10 cellular contexts compared by ENCODE assay signal in genomic region chr20:45320948-45321595, GRCh38. TPM values are rescaled to one million over a fixed set of nuclear protein-coding genes. Genes with fewer than 3 reads are reported as not detected.
A peak's percentile ranks its signal among the peaks of the same experiment; 100 is the strongest.
DNase-seq lines count a peak whose midpoint lies in the region; ATAC-seq and TF ChIP-seq lines count a peak whose summit lies in the region.
"Had no signal": no experiment of that assay in that cellular context is flagged by ENCODE, and none has a peak within 500 bp of the region (broad histone marks: within the 10 kb centered on the region; RNA-seq: fewer than 3 reads in every experiment).

No MANE protein-coding gene starts in this region.

- no peaks in the 10 kb centered on the region for H3K9me3 Mint-ChIP-seq in naive thymus-derived CD4-positive, alpha-beta T cell

- POLR2A ChIA-PET in naive thymus-derived CD4-positive, alpha-beta T cell (lab: Charles Lee): no interaction called here

- TF ChIP-seq POLR2A in upper lobe of left lung (IDR thresholded peaks at IDR 0.05): no peak

- CTCF ChIA-PET in naive thymus-derived CD4-positive, alpha-beta T cell (lab: Charles Lee): interaction anchor here (0.5 to 7.3 kb wide), 7 partner anchors 41 to 1326 kb away, joined by 3 to 67 read pairs (median 4); partner anchors contain the start of gene SYS1

- no peaks in the 10 kb centered on the region for H3K36me3 ChIP-seq in naive thymus-derived CD4-positive, alpha-beta T cell (ENCODE audit: control insufficient read depth in 2 of 3, insufficient read depth in 3 of 3, low read length in 3 of 3)
- peaks cover under 1 to 14% (median 11%) of the 10 kb centered on the region in 4 donors for H3K36me3 ChIP-seq in upper lobe of left lung
- no peaks in the 10 kb centered on the region for H3K36me3 ChIP-seq in SJCRH30

- H3K27ac ChIP-seq in naive thymus-derived CD4-positive, alpha-beta T cell (ENCODE audit: low read depth, low read length): no peak overlapping the region
- H3K27ac ChIP-seq in upper lobe of left lung (no peak overlapping the region), coronary artery (no peak overlapping the region), SJCRH30 (no peak overlapping the region)
- H3K27ac ChIP-seq: left ventricle myocardium inferior had no signal

- peaks cover 10 to 48% (median 26%) of the 10 kb centered on the region in 7 donors for H3K4me1 Mint-ChIP-seq in naive thymus-derived CD4-positive, alpha-beta T cell

- WGBS in upper lobe of left lung, 2 donors: 63 to 75% methylated on average over 5 of the region's 5 CpGs

- intact Hi-C loops in naive thymus-derived CD4-positive, alpha-beta T cell (cut with micrococcal nuclease): no loop called here

- H3K4me3 ChIP-seq in naive thymus-derived CD4-positive, alpha-beta T cell (ENCODE audit: low read length): no peak overlapping the region
- no peak overlapping the region for H3K4me3 ChIP-seq in upper lobe of left lung
- no peak overlapping the region for H3K4me3 ChIP-seq in coronary artery
- no peak overlapping the region for H3K4me3 ChIP-seq in SJCRH30
- H3K4me3 ChIP-seq: left ventricle myocardium inferior had no signal

- H3K36me3 Mint-ChIP-seq in naive thymus-derived CD4-positive, alpha-beta T cell: peaks cover 0 to 7% (median 0%) of the 10 kb centered on the region in 5 donors

- H3K4me3 Mint-ChIP-seq in naive thymus-derived CD4-positive, alpha-beta T cell: peak overlapping the region in 6 of 10 donors; percentile 2 to 58 (median 48)

- peaks cover 15 to 16% of the 10 kb centered on the region in 2 donors for H3K4me1 ChIP-seq in naive thymus-derived CD4-positive, alpha-beta T cell (ENCODE audit: control insufficient read depth in 2 of 2, insufficient read depth in 2 of 2, low read length in 2 of 2)
- H3K4me1 ChIP-seq in upper lobe of left lung (peaks cover 0 to 10% (median 5%) of the 10 kb centered on the region in 4 donors), SJCRH30 (no peaks in the 10 kb centered on the region)
- H3K4me1 ChIP-seq: left ventricle myocardium inferior had no signal

- no peaks in the 10 kb centered on the region for H3K27me3 ChIP-seq in naive thymus-derived CD4-positive, alpha-beta T cell (ENCODE audit: control insufficient read depth in 2 of 2, insufficient read depth in 2 of 2, low read length in 2 of 2)
- H3K27me3 ChIP-seq in upper lobe of left lung: peaks cover 0 to 5% (median 3%) of the 10 kb centered on the region in 4 donors
- H3K27me3 ChIP-seq in SJCRH30: no peaks in the 10 kb centered on the region

- ATAC-seq in GM18519 (IDR thresholded peaks at IDR 0.05; ENCODE audit: low FRiP score, unreplicated experiment) (peak; percentile 50), HG02981 (IDR thresholded peaks at IDR 0.05; ENCODE audit: unreplicated experiment) (peak; percentile 70), upper lobe of left lung (ENCODE audit: low FRiP score in 2 of 2) (no peak)
- ATAC-seq in naive thymus-derived CD4-positive, alpha-beta T cell: peak; percentile 78
- ATAC-seq: right cardiac atrium had no signal

- TF ChIP-seq EP300 in upper lobe of left lung (IDR thresholded peaks at IDR 0.05): no peak

- H3K27me3 Mint-ChIP-seq in naive thymus-derived CD4-positive, alpha-beta T cell: peaks cover 6 to 11% (median 8%) of the 10 kb centered on the region in 5 donors

- peak overlapping the region in 4 of 9 donors; percentile 28 to 77 (median 36) for H3K27ac Mint-ChIP-seq in naive thymus-derived CD4-positive, alpha-beta T cell

- no peaks in the 10 kb centered on the region for H3K9me3 ChIP-seq in naive thymus-derived CD4-positive, alpha-beta T cell (ENCODE audit: control insufficient read depth in 2 of 3, low read length in 3 of 3)
- H3K9me3 ChIP-seq in upper lobe of left lung (no peaks in the 10 kb centered on the region), SJCRH30 (replicated peaks) (no peaks in the 10 kb centered on the region)
- H3K9me3 ChIP-seq: left ventricle myocardium inferior had no signal

- DNase-seq in SKM-1 treated with dmso at 0.1 percent for 144 hours (lab: John Stamatoyannopoulos, UW; ENCODE audit: unreplicated experiment) (peak; percentile 77), upper lobe of left lung (no peak), coronary artery (ENCODE audit: low spot score) (no peak), SJCRH30 (no peak)
- peak in 5 of 9 donors; percentile 7 to 42 (median 23) for DNase-seq in naive thymus-derived CD4-positive, alpha-beta T cell
- DNase-seq: left ventricle myocardium inferior, right cardiac atrium had no signal

- no peak for TF ChIP-seq CTCF in upper lobe of left lung (IDR thresholded peaks at IDR 0.05)
- no peak for TF ChIP-seq CTCF in coronary artery (IDR thresholded peaks at IDR 0.05)

RNA-seq across cellular contexts. Expression of gene MATN4, which starts 13.0 kb away (rescaled TPM):
- 1 to 10 TPM in 1 of 5 experiments, not detected in 4; 2.3 TPM for total RNA-seq in naive thymus-derived CD4-positive, alpha-beta T cell
- not detected for polyA plus RNA-seq in naive thymus-derived CD4-positive, alpha-beta T cell
- under 1 TPM in 2 of 6 donors, not detected in 4; 0.30 to 0.44 TPM for total RNA-seq in upper lobe of left lung
- total RNA-seq in SJCRH30 (2014; rRNA removed; shearing (Covaris generic)): 0.18 TPM in 1 of 2 replicates, not detected in the other
- total RNA-seq: left ventricle myocardium inferior, MCF 10A had no signal

RNA-seq across cellular contexts. Expression of gene RBPJL, which starts 14.4 kb away (rescaled TPM):
- total RNA-seq in naive thymus-derived CD4-positive, alpha-beta T cell: not detected
- not detected for polyA plus RNA-seq in naive thymus-derived CD4-positive, alpha-beta T cell
- under 1 TPM in 2 of 6 donors, not detected in 4; 0.09 to 0.13 TPM for total RNA-seq in upper lobe of left lung
- not detected in 2 replicates for total RNA-seq in SJCRH30 (2014; rRNA removed; shearing (Covaris generic))
- total RNA-seq: left ventricle myocardium inferior, MCF 10A, right cardiac atrium had no signal
- polyA plus RNA-seq: right cardiac atrium had no signal

RNA-seq across cellular contexts. Expression of gene SDC4, which starts 27.2 kb away (rescaled TPM):
- total RNA-seq in naive thymus-derived CD4-positive, alpha-beta T cell: 10 to 100 TPM in 1 of 5 experiments, 1 to 10 TPM in 1, under 1 TPM in 3; 0.38 to 46.7 (median 0.56) TPM
- polyA plus RNA-seq in naive thymus-derived CD4-positive, alpha-beta T cell: under 1 TPM in 1 of 2 donors, not detected in 1; 0.21 TPM
- 100 to 1,000 TPM; 178 to 568 (median 291) TPM for total RNA-seq in upper lobe of left lung
- total RNA-seq in SJCRH30 (2014; rRNA removed; shearing (Covaris generic)): 47.4 and 48.7 TPM in 2 replicates

RNA-seq across cellular contexts. Expression of gene SYS1, which starts 41.9 kb away (rescaled TPM):
- total RNA-seq in naive thymus-derived CD4-positive, alpha-beta T cell: 100 to 1,000 TPM in 1 of 5 experiments, 10 to 100 TPM in 4; 23.9 to 111 (median 67.1) TPM
- 10 to 100 TPM; 34.5 to 42.3 TPM for polyA plus RNA-seq in naive thymus-derived CD4-positive, alpha-beta T cell
- 10 to 100 TPM; 31.0 to 61.4 (median 50.7) TPM for total RNA-seq in upper lobe of left lung
- total RNA-seq in SJCRH30 (2014; rRNA removed; shearing (Covaris generic)): 24.2 and 27.8 TPM in 2 replicates

RNA-seq across cellular contexts. Expression of gene TP53TG5, which starts 57.1 kb away (rescaled TPM):
- total RNA-seq in naive thymus-derived CD4-positive, alpha-beta T cell: under 1 TPM in 3 of 5 experiments, not detected in 2; 0.19 to 0.48 (median 0.46) TPM
- polyA plus RNA-seq in naive thymus-derived CD4-positive, alpha-beta T cell: under 1 TPM; 0.14 to 0.24 TPM
- not detected for total RNA-seq in upper lobe of left lung
- total RNA-seq in SJCRH30 (2014; rRNA removed; shearing (Covaris generic)): not detected in 2 replicates
- total RNA-seq: MCF 10A had no signal

Comparison
In these comparisons a context has a peak if more than half of its experiments do, and no peak if none do; other contexts are left out.
1. ATAC-seq: peak in GM18519 (single experiment), HG02981 (single experiment) and naive thymus-derived CD4-positive, alpha-beta T cell (single experiment); none in upper lobe of left lung (0 of 2).
2. DNase-seq: peak in SKM-1 treated with dmso at 0.1 percent for 144 hours (single experiment) and naive thymus-derived CD4-positive, alpha-beta T cell (5 of 9); none in upper lobe of left lung (0 of 2), coronary artery (single experiment) and SJCRH30 (0 of 2).